ENCODE assay signal across 14 cellular contexts in the genomic region with DNA sequence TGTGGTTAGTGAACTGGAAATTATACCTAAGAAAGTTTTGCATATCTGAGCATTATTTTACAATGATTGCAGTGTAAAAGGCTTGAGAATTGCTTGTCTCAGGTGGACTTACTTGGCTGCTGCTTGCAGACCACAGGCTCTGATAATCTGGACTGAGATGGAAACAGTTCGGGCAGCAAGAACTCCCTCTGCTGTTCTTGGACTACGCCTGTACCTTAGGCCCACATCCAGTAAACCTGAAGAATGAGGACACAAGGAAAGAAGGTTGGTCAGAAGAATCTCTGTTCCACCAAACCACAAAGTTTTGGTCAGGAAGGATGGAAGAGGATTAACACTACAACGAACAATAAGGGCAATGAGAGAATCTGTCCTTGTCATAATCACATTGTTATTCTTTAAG.
DNase-seq lines count a peak whose midpoint lies in the region; ATAC-seq and TF ChIP-seq lines count a peak whose summit lies in the region.
"Had no signal": no experiment of that assay in that cellular context is flagged by ENCODE, and none has a peak within 500 bp of the region (broad histone marks: within the 10 kb centered on the region; RNA-seq: fewer than 3 reads in every experiment).

No MANE protein-coding gene starts in this region.

- POLR2A ChIA-PET in SK-N-SH (lab: Yijun Ruan, JAX), result no interaction called here

- H3K9me3 ChIP-seq in SK-N-SH (no peaks in the 10 kb centered on the region), OCI-LY1 (ENCODE audit: low read length) (no peaks in the 10 kb centered on the region), psoas muscle (no peaks in the 10 kb centered on the region)
- H3K9me3 ChIP-seq: uterus had no signal

- H3K27ac ChIP-seq in SK-N-SH (ENCODE audit: low read depth in 2 of 2, low read length in 1 of 2) (no peak overlapping the region), OCI-LY1 (ENCODE audit: low read depth, low read length, poor library complexity, severe bottlenecking) (no peak overlapping the region), psoas muscle (no peak overlapping the region)
- H3K27ac ChIP-seq: SK-N-MC, uterus had no signal

- H3K4me2 ChIP-seq in SK-N-SH, result no peak overlapping the region
- H3K4me2 ChIP-seq in OCI-LY1 (ENCODE audit: low read length), result no peak overlapping the region

- TF ChIP-seq RAD21 in SK-N-SH (IDR thresholded peaks at IDR 0.05; ENCODE audit: low read length), result peak; percentile 20; the same call in 1 of the 2 replicates

- H3K9ac ChIP-seq in SK-N-SH (no peak overlapping the region), OCI-LY1 (ENCODE audit: low read length) (no peak overlapping the region)

- H3K9me2 ChIP-seq in SK-N-SH (no peaks in the 10 kb centered on the region), OCI-LY1 (ENCODE audit: low read depth, low read length) (no peaks in the 10 kb centered on the region)

- no peak for TF ChIP-seq EP300 in SK-N-SH (IDR thresholded peaks at IDR 0.05; ENCODE audit: borderline replicate concordance in 1 of 2, low read depth in 1 of 2, low read length in 1 of 2)

- CTCF ChIA-PET in SK-N-SH (lab: Yijun Ruan, JAX), result interaction anchor here (1.3 kb wide), 1 partner anchor 127 kb away, joined by 3 read pairs; no protein-coding TSS in a partner anchor

- no peaks in the 10 kb centered on the region for H3K27me3 ChIP-seq in SK-N-SH (ENCODE audit: insufficient read depth)
- no peaks in the 10 kb centered on the region for H3K27me3 ChIP-seq in OCI-LY1 (ENCODE audit: insufficient read depth, low read length)
- no peaks in the 10 kb centered on the region for H3K27me3 ChIP-seq in psoas muscle (ENCODE audit: insufficient read depth in 3 of 3, low read length in 2 of 3)
- H3K27me3 ChIP-seq: uterus had no signal

- 77% methylated on average over 3 of the region's 3 CpGs for WGBS in SK-N-SH (ENCODE audit: low lambda C conversion rate)
- WGBS in psoas muscle, 3 donors, result 68 to 92% (median 73%) methylated on average over 3 of the region's 3 CpGs

- H4K20me1 ChIP-seq in SK-N-SH (ENCODE audit: insufficient read depth), result no peaks in the 10 kb centered on the region
- no peaks in the 10 kb centered on the region for H4K20me1 ChIP-seq in OCI-LY1 (ENCODE audit: insufficient read depth, low read length)

- H3K36me3 ChIP-seq in SK-N-SH (replicated peaks in 1 of 2; ENCODE audit: control insufficient read depth in 1 of 2, insufficient read depth in 2 of 2, low read length in 1 of 2) (peaks cover 35 to 89% of the 10 kb centered on the region in 2 experiments), OCI-LY1 (ENCODE audit: insufficient read depth, low read length) (peaks cover 68% of the 10 kb centered on the region; the same call in 1 of the 2 replicates), psoas muscle (ENCODE audit: insufficient read depth in 1 of 2, low read depth in 1 of 2) (peaks cover 13 to 97% of the 10 kb centered on the region in 2 donors)
- H3K36me3 ChIP-seq: uterus had no signal

- intact Hi-C loops in psoas muscle (cut with DNase I), result loop anchor here (2.0 to 5.0 kb wide), 2 partner anchors 123 to 126 kb away; no protein-coding TSS in a partner anchor

- H3K79me2 ChIP-seq in SK-N-SH (ENCODE audit: insufficient read depth), result no peaks in the 10 kb centered on the region
- no peaks in the 10 kb centered on the region for H3K79me2 ChIP-seq in OCI-LY1 (ENCODE audit: insufficient read depth, low read length)

- H3F3A ChIP-seq in SK-N-SH (replicated peaks; ENCODE audit: insufficient read depth), result peaks cover under 1% of the 10 kb centered on the region
- H3F3A ChIP-seq in OCI-LY1 (ENCODE audit: insufficient read depth, low read length), result no peaks in the 10 kb centered on the region

- H3K4me3 ChIP-seq in SK-N-SH (ENCODE audit: low read depth in 2 of 2, low read length in 1 of 2), result no peak overlapping the region
- no peak overlapping the region for H3K4me3 ChIP-seq in OCI-LY1 (ENCODE audit: low read depth, low read length, poor library complexity, severe bottlenecking)
- no peak overlapping the region for H3K4me3 ChIP-seq in psoas muscle
- H3K4me3 ChIP-seq: SK-N-MC, uterus had no signal

- no peak for ATAC-seq in SK-N-SH treated with all-trans-retinoic acid at 6 μM for 48 hours
- ATAC-seq in psoas muscle, result peak; percentile 61 to 86 (median 70)
- no peak for ATAC-seq in HG02678 (IDR thresholded peaks at IDR 0.05; ENCODE audit: unreplicated experiment)

- DNase-seq in SK-N-SH (no peak), dermis blood vessel endothelial cell (peak; percentile 16), psoas muscle (no peak), HCEC 1CT (no peak), NCI-H748 (lab: John Stamatoyannopoulos, UW; ENCODE audit: unreplicated experiment) (no peak)
- DNase-seq: activated CD4-positive, alpha-beta T cell treated with anti-CD3 and anti-CD28 coated beads, Interleukin-2, amount 10 ng/mL, durations not matched to agents 24 days and 14 days; activated gamma-delta T cell treated with Interleukin-2 at 50 U/mL for 16 hours; effector CD8-positive, alpha-beta T cell; NCI-H226; uterus had no signal

- H3K4me1 ChIP-seq in SK-N-SH (ENCODE audit: control insufficient read depth in 1 of 2, insufficient read depth in 2 of 2, low read depth in 1 of 2, low read length in 1 of 2) (no peaks in the 10 kb centered on the region; a peak in 1 of 4 replicates), OCI-LY1 (ENCODE audit: insufficient read depth, low read length, severe bottlenecking) (peaks cover 9% of the 10 kb centered on the region), psoas muscle (no peaks in the 10 kb centered on the region)
- H3K4me1 ChIP-seq: uterus had no signal

- H2AFZ ChIP-seq in SK-N-SH (ENCODE audit: low read depth) (no peak overlapping the region), OCI-LY1 (ENCODE audit: low read length) (no peak overlapping the region)

- TF ChIP-seq CTCF in SK-N-SH (IDR thresholded peaks at IDR 0.05) (no peak), OCI-LY1 (IDR thresholded peaks at IDR 0.05; ENCODE audit: low read length) (peak; percentile 37; the same call in 1 of the 2 replicates), psoas muscle (IDR thresholded peaks at IDR 0.05) (peak; percentile 46)

TF ChIP-seq in SK-N-SH, 30 proteins besides CTCF, POLR2A, EP300 and RAD21:
- TF ChIP-seq RXRA (IDR thresholded peaks at IDR 0.05; ENCODE audit: borderline replicate concordance, low read depth) (no peak), NRF1 (IDR thresholded peaks at IDR 0.05; ENCODE audit: low read depth, low read length) (no peak), SMC3 (IDR thresholded peaks at IDR 0.05; ENCODE audit: low read depth, low read length) (peak; percentile 14; the same call in 1 of the 2 replicates)
- TF ChIP-seq, protein P1, sequence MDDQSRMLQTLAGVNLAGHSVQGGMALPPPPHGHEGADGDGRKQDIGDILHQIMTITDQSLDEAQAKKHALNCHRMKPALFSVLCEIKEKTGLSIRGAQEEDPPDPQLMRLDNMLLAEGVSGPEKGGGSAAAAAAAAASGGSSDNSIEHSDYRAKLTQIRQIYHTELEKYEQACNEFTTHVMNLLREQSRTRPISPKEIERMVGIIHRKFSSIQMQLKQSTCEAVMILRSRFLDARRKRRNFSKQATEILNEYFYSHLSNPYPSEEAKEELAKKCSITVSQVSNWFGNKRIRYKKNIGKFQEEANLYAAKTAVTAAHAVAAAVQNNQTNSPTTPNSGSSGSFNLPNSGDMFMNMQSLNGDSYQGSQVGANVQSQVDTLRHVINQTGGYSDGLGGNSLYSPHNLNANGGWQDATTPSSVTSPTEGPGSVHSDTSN (IDR thresholded peaks at IDR 0.05), result no peak

TF ChIP-seq in SK-N-SH treated with all-trans-retinoic acid at 6 μM for 48 hours, 23 proteins besides CTCF, POLR2A, EP300 and RAD21 (continues in another document):
- no peak for TF ChIP-seq ESRRG (CRISPR knock-in tag; IDR thresholded peaks at IDR 0.05)
- TF ChIP-seq RARB (CRISPR knock-in tag; IDR thresholded peaks at IDR 0.05), result no peak
- no peak for TF ChIP-seq ZNF70 (CRISPR knock-in tag; IDR thresholded peaks at IDR 0.05)
- TF ChIP-seq TOX (CRISPR knock-in tag; IDR thresholded peaks at IDR 0.05; ENCODE audit: borderline replicate concordance), result no peak
- TF ChIP-seq GLIS3 (CRISPR knock-in tag; IDR thresholded peaks at IDR 0.05), result no peak
- TF ChIP-seq, protein P2, sequence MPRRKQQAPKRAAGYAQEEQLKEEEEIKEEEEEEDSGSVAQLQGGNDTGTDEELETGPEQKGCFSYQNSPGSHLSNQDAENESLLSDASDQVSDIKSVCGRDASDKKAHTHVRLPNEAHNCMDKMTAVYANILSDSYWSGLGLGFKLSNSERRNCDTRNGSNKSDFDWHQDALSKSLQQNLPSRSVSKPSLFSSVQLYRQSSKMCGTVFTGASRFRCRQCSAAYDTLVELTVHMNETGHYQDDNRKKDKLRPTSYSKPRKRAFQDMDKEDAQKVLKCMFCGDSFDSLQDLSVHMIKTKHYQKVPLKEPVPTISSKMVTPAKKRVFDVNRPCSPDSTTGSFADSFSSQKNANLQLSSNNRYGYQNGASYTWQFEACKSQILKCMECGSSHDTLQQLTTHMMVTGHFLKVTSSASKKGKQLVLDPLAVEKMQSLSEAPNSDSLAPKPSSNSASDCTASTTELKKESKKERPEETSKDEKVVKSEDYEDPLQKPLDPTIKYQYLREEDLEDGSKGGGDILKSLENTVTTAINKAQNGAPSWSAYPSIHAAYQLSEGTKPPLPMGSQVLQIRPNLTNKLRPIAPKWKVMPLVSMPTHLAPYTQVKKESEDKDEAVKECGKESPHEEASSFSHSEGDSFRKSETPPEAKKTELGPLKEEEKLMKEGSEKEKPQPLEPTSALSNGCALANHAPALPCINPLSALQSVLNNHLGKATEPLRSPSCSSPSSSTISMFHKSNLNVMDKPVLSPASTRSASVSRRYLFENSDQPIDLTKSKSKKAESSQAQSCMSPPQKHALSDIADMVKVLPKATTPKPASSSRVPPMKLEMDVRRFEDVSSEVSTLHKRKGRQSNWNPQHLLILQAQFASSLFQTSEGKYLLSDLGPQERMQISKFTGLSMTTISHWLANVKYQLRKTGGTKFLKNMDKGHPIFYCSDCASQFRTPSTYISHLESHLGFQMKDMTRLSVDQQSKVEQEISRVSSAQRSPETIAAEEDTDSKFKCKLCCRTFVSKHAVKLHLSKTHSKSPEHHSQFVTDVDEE (CRISPR knock-in tag; IDR thresholded peaks at IDR 0.05), result no peak
- TF ChIP-seq ARNTL (CRISPR knock-in tag; IDR thresholded peaks at IDR 0.05; ENCODE audit: borderline replicate concordance, low read depth), result no peak
- TF ChIP-seq ZNF565 (CRISPR knock-in tag; conservative IDR thresholded peaks at IDR 0.05; ENCODE audit: low read depth), result no peak
- TF ChIP-seq PPARA (CRISPR knock-in tag; IDR thresholded peaks at IDR 0.05; ENCODE audit: borderline replicate concordance), result no peak
- no peak for TF ChIP-seq ZNF8 (CRISPR knock-in tag; IDR thresholded peaks at IDR 0.05)
- TF ChIP-seq ZC3H10 (CRISPR knock-in tag; IDR thresholded peaks at IDR 0.05), result no peak
- TF ChIP-seq OSR1 (CRISPR knock-in tag; IDR thresholded peaks at IDR 0.05), result no peak

Comparison
In these comparisons a context has a peak if more than half of its experiments do, and no peak if none do; other contexts are left out.
1. ATAC-seq: peak in psoas muscle (4 of 4); none in SK-N-SH treated with all-trans-retinoic acid at 6 μM for 48 hours (single experiment) and HG02678 (single experiment).